14 cellular contexts compared by ENCODE assay signal in genomic region chrX:150868625-150869024, GRCh38.
"Had no signal": no experiment of that assay in that cellular context is flagged by ENCODE, and none has a peak within 500 bp of the region (broad histone marks: within the 10 kb centered on the region; RNA-seq: fewer than 3 reads in every experiment).

No MANE protein-coding gene starts in this region.

- H3K9me3 ChIP-seq: lower lobe of right lung, neutrophil, transverse colon had no signal

- H3K4me3 Mint-ChIP-seq: activated CD8-positive, alpha-beta T cell treated with anti-CD3 and anti-CD28 coated beads for 36 hours; activated naive CD4-positive, alpha-beta T cell treated with anti-CD3 and anti-CD28 coated beads for 36 hours had no signal

- ATAC-seq: activated CD8-positive, alpha-beta T cell treated with anti-CD3 and anti-CD28 coated beads for 36 hours had no signal

- H3K9me3 Mint-ChIP-seq: activated naive CD4-positive, alpha-beta T cell treated with anti-CD3 and anti-CD28 coated beads for 36 hours had no signal

- H3K36me3 ChIP-seq: lower lobe of right lung, neutrophil, transverse colon had no signal

- H3K27ac ChIP-seq: lower lobe of right lung, neutrophil, skin epidermis, transverse colon, VCaP had no signal

- H3K27ac Mint-ChIP-seq: activated CD8-positive, alpha-beta T cell treated with anti-CD3 and anti-CD28 coated beads for 36 hours; activated naive CD4-positive, alpha-beta T cell treated with anti-CD3 and anti-CD28 coated beads for 36 hours had no signal

- DNase-seq: activated CD4-positive, alpha-beta T cell treated with anti-CD3 and anti-CD28 coated beads for 4 hours; activated CD8-positive, alpha-beta memory T cell treated with anti-CD3 and anti-CD28 coated beads, Interleukin-2, amount 50 U/mL, for 48 hours; activated CD8-positive, alpha-beta T cell treated with anti-CD3 and anti-CD28 coated beads for 36 hours; activated naive CD4-positive, alpha-beta T cell treated with anti-CD3 and anti-CD28 coated beads for 36 hours; effector memory CD4-positive, alpha-beta T cell; lower lobe of right lung; midbrain; naive B cell; stimulated activated CD4-positive, alpha-beta T cell treated with anti-CD3 and anti-CD28 coated beads, Interleukin-4, amount 100 ng/mL, for 4 hours; T1000; transverse colon had no signal

- H3K27me3 ChIP-seq: neutrophil, transverse colon had no signal

- H3K27me3 Mint-ChIP-seq: activated CD8-positive, alpha-beta T cell treated with anti-CD3 and anti-CD28 coated beads for 36 hours; naive B cell had no signal

- H3K4me3 ChIP-seq: lower lobe of right lung, skin epidermis, transverse colon had no signal
